In the genomic region with DNA sequence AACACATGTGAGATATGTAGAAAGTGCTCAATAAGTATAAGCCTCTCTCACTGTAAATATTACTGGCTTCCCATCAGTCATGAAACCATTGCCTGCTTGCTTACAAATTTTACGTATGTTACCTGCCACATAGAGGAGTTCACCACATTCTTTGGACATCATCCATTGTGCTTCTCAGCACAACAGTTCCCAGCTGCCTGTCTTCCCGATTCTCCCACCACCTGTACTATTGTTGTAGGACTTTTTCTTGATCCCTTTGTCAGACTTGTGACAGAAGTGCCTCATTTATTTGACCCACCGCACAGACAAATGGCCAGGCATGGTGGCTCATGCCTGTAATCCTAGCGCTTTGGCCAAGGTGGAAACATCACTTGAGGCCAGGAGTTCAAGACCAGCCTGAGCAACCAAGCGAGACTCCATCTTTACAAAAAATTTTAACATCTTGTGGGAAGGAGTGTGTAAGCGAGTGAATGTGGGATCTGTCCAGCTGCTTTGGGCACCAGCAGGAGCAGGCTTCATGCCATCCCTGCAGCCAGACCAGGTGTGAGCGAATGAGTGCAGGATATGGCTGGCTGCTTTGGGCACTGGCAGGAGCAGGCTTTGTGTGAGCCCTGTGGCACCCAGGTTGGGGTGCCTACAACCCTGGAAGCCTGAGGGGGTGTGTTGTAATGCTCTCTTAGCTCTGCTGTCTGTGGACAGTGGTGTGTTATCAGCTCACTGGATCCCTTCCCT, we compare ENCODE assay signal across 25 cellular contexts.
"Had no signal": no experiment of that assay in that cellular context is flagged by ENCODE, and none has a peak within 500 bp of the region (broad histone marks: within the 10 kb centered on the region; RNA-seq: fewer than 3 reads in every experiment).

No MANE protein-coding gene starts in this region.

- H3K4me1 Mint-ChIP-seq: naive thymus-derived CD8-positive, alpha-beta T cell; stimulated activated memory B cell treated with anti-CD40 and anti-IgM and Interleukin-4, amounts not matched to agents 10 μg/mL and 1 μg/mL and 100 μg/mL, for 72 hours had no signal

- ATAC-seq: esophagus mucosa; gastrocnemius medialis; left ventricle myocardium superior; lower lobe of right lung; naive thymus-derived CD8-positive, alpha-beta T cell; psoas muscle; right cardiac atrium; stimulated activated memory B cell treated with anti-CD40 and anti-IgM and Interleukin-4, amounts not matched to agents 10 μg/mL and 1 μg/mL and 100 μg/mL, for 72 hours; stimulated activated naive CD8-positive, alpha-beta T cell treated with anti-CD3 and anti-CD28 coated beads, Interleukin-15, Interleukin-2, amounts not matched to agents 100 U/mL and 50 U/mL, for 24 hours had no signal

- H3K4me3 Mint-ChIP-seq: dendritic cell treated with granulocyte-macrophage colony-stimulating factor and Interleukin-4, amounts not matched to agents 40 ng/mL and 50 ng/mL, for 4 days; endodermal cell; naive thymus-derived CD8-positive, alpha-beta T cell; stimulated activated memory B cell treated with anti-CD40 and anti-IgM and Interleukin-4, amounts not matched to agents 10 μg/mL and 1 μg/mL and 100 μg/mL, for 72 hours; type B pancreatic cell had no signal

- H3K9me3 ChIP-seq: colonic mucosa, gastrocnemius medialis, lower lobe of right lung, sigmoid colon, testis, tibial artery had no signal

- H3K27me3 ChIP-seq: colonic mucosa, gastrocnemius medialis, sigmoid colon, testis, tibial artery had no signal

- H3K9me3 Mint-ChIP-seq: dendritic cell treated with granulocyte-macrophage colony-stimulating factor and Interleukin-4, amounts not matched to agents 40 ng/mL and 50 ng/mL, for 4 days; type B pancreatic cell had no signal

- H3K36me3 ChIP-seq: colonic mucosa, gastrocnemius medialis, lower lobe of right lung, sigmoid colon, tibial artery had no signal

- H3K36me3 Mint-ChIP-seq: stimulated activated memory B cell treated with anti-CD40 and anti-IgM and Interleukin-4, amounts not matched to agents 10 μg/mL and 1 μg/mL and 100 μg/mL, for 72 hours; type B pancreatic cell had no signal

- FAIRE-seq: keratinocyte had no signal

- H3K4me1 ChIP-seq: colonic mucosa, gastrocnemius medialis, lower lobe of right lung, psoas muscle, sigmoid colon, testis, tibial artery had no signal

- H3K27me3 Mint-ChIP-seq: dendritic cell treated with granulocyte-macrophage colony-stimulating factor and Interleukin-4, amounts not matched to agents 40 ng/mL and 50 ng/mL, for 4 days; type B pancreatic cell had no signal

- H3K27ac Mint-ChIP-seq: dendritic cell treated with granulocyte-macrophage colony-stimulating factor and Interleukin-4, amounts not matched to agents 40 ng/mL and 50 ng/mL, for 4 days; endodermal cell; naive thymus-derived CD8-positive, alpha-beta T cell; stimulated activated memory B cell treated with anti-CD40 and anti-IgM and Interleukin-4, amounts not matched to agents 10 μg/mL and 1 μg/mL and 100 μg/mL, for 72 hours; type B pancreatic cell had no signal

- H3K27ac ChIP-seq: colonic mucosa, epithelial cell of prostate, gastrocnemius medialis, lower lobe of right lung, psoas muscle, sigmoid colon, testis, tibial artery had no signal

- DNase-seq: colonic mucosa; effector CD8-positive, alpha-beta T cell; endodermal cell; foreskin fibroblast; gastrocnemius medialis; head of caudate nucleus; left ventricle myocardium superior; lower lobe of right lung; naive thymus-derived CD8-positive, alpha-beta T cell; posterior cingulate gyrus; psoas muscle; right cardiac atrium; sigmoid colon; stimulated activated CD4-positive, alpha-beta T cell treated with anti-CD3 and anti-CD28 coated beads, Interleukin-2, amount 100 ng/mL, for 24 hours; stimulated activated CD4-positive, alpha-beta T cell treated with anti-CD3 and anti-CD28 coated beads, Interleukin-4, amount 100 ng/mL, for 24 hours; stimulated activated naive CD8-positive, alpha-beta T cell treated with anti-CD3 and anti-CD28 coated beads, Interleukin-15, Interleukin-2, amounts not matched to agents 100 U/mL and 50 U/mL, for 24 hours; substantia nigra; testis; tibial artery had no signal

- H3K4me3 ChIP-seq: colonic mucosa, gastrocnemius medialis, lower lobe of right lung, psoas muscle, sigmoid colon, testis, tibial artery had no signal
